1 cellular context compared by ENCODE assay signal in the genomic region with DNA sequence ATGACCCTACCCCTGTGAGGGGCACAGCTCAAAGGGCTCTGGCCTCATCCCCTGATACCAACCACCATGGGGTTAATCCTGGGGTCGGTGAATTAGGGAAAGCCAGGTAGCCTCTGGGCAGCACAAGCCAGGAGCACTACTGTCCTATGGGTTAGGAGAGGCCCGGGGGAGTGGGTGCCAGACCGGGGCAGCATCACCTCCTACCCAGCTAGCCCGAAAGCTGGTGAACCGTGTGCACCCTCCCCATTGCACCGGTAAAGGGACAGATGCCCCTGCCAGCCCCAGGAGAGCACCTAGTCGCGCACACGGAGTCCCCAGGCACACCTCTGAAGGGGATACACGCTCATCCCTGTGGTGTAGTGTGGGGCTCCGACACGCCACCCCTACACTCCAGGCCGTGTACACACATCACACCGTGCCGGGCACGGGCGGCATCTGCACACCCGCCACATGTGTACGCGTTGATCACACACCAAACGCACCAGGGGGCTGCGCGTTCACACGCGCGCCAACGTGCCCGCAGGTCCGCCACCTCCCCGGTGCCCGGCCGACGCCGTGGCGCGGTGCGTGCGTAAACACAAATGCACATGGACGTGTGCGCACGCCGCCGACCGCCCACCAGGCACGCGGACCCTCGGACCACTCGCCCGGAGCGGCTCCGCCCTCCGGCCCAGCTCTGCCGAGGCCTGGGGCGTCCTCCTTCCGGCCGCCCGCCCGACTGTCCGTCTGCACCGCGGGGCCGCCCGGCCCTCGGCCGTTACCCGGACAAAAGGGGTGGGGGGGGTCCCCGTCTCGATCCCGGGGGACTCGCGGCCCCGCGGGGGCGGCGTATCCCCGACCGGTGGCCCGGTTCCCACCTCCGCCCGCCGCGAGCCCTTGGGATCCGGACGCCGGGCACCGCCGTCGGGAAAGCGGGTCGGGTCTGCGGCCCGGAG.
TF ChIP-seq lines count a peak whose summit lies in the region.

No MANE protein-coding gene starts in this region.

TF ChIP-seq in HepG2, 621 proteins besides CTCF, POLR2A, EP300 and RAD21 (continued from another document):
- TF ChIP-seq ZBTB42 (CRISPR knock-in tag; IDR thresholded peaks at IDR 0.05): 0 out of 2 replicates have a peak, but pooled peaks have one; percentile 29
- TF ChIP-seq ARNT2 (CRISPR knock-in tag; IDR thresholded peaks at IDR 0.05; ENCODE audit: low read depth): no peak
- TF ChIP-seq ZC3H13 (CRISPR knock-in tag; IDR thresholded peaks at IDR 0.05): peak; percentile 72; the same call in 1 of the 2 replicates
- TF ChIP-seq MTA1 (CRISPR knock-in tag; IDR thresholded peaks at IDR 0.05; ENCODE audit: borderline replicate concordance): no peak
- TF ChIP-seq HDAC6 (IDR thresholded peaks at IDR 0.05; ENCODE audit: low read depth, low read length): no peak
- TF ChIP-seq TAF1 (CRISPR knock-in tag; IDR thresholded peaks at IDR 0.05): no peak
